Comparison of ENCODE assay signal across 28 cellular contexts in the genomic region with DNA sequence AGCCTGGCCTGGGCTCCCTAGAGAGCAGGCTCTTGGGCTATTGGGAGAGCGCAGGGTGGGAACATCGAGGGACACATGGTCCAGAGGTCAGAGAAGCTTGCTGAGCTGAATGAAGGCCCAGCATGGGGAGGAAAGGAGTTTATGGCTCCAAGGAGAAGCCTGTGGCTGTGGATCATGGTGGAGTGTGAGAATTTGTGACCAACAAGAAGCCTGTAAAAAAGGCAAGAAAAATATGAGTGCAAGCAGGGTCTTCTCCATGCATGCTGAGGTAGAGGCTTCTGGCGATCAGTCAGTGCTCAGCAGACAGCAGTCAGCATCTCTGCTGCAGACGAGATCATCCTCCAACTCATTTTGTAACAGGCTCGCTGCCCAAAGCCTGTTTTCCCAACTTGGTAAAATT. TPM values are rescaled to one million over a fixed set of nuclear protein-coding genes. Genes with fewer than 3 reads are reported as not detected.
"Had no signal": no experiment of that assay in that cellular context is flagged by ENCODE, and none has a peak within 500 bp of the region (broad histone marks: within the 10 kb centered on the region; RNA-seq: fewer than 3 reads in every experiment).

No MANE protein-coding gene starts in this region.

- H3K4me3 Mint-ChIP-seq: activated CD4-positive, alpha-beta memory T cell treated with anti-CD3 and anti-CD28 coated beads for 36 hours; activated CD4-positive, alpha-beta T cell treated with anti-CD3 and anti-CD28 coated beads, Interleukin-2, amount 10 ng/mL, durations not matched to agents 7 days and 5 days; activated naive CD8-positive, alpha-beta T cell; activated T-cell treated with anti-CD3 and anti-CD28 coated beads, Interleukin-2, amount 50 U/mL, for 4 hours had no signal

- H3K9me3 Mint-ChIP-seq: activated CD4-positive, alpha-beta memory T cell treated with anti-CD3 and anti-CD28 coated beads for 36 hours; activated CD4-positive, alpha-beta T cell treated with anti-CD3 and anti-CD28 coated beads, Interleukin-2, amount 10 ng/mL, durations not matched to agents 7 days and 5 days; activated T-cell treated with anti-CD3 and anti-CD28 coated beads, Interleukin-2, amount 50 U/mL, for 4 hours had no signal

- H3K9me2 ChIP-seq: SK-N-SH had no signal

- H3K4me2 ChIP-seq: SK-N-SH had no signal

- H3K4me1 ChIP-seq: breast epithelium, SJCRH30 had no signal

- H3K27ac Mint-ChIP-seq: activated CD4-positive, alpha-beta memory T cell treated with anti-CD3 and anti-CD28 coated beads for 36 hours; activated CD4-positive, alpha-beta T cell treated with anti-CD3 and anti-CD28 coated beads, Interleukin-2, amount 10 ng/mL, durations not matched to agents 7 days and 5 days; activated naive CD8-positive, alpha-beta T cell had no signal

- H3K27ac ChIP-seq: breast epithelium, SJCRH30, VCaP had no signal

- H3K36me3 Mint-ChIP-seq: activated CD4-positive, alpha-beta memory T cell treated with anti-CD3 and anti-CD28 coated beads for 36 hours; activated naive CD8-positive, alpha-beta T cell had no signal

- H3K36me3 ChIP-seq: breast epithelium, SJCRH30 had no signal

- DNase-seq: activated CD4-positive, alpha-beta memory T cell treated with anti-CD3 and anti-CD28 coated beads for 36 hours; activated CD4-positive, alpha-beta T cell treated with anti-CD3 and anti-CD28 coated beads, Interleukin-2, amount 10 ng/mL, durations not matched to agents 7 days and 5 days; activated CD4-positive, CD25-positive, alpha-beta regulatory T cell; activated CD8-positive, alpha-beta memory T cell treated with anti-CD3 and anti-CD28 coated beads for 24 hours; activated effector memory CD4-positive, alpha-beta T cell treated with anti-CD3 and anti-CD28 coated beads, Interleukin-2, amount 50 U/mL, for 16 hours; activated naive CD4-positive, alpha-beta T cell treated with Interleukin-2 at 50 U/mL for 16 hours; activated T-cell treated with anti-CD3 and anti-CD28 coated beads, Interleukin-2, amount 50 U/mL, for 4 hours; anterior cingulate cortex; central memory CD4-positive, alpha-beta T cell; Kasumi-1; NCI-H1930; NCI-H2107; NCI-H2171 treated with DMSO at 0.1 percent for 48 hours; NCI-H226; NCI-H526; NCI-H82; RPMI8226; SJCRH30; SK-N-SH; T-helper 1 cell had no signal

- H3K9ac ChIP-seq: SK-N-SH had no signal

- H3K9me3 ChIP-seq: breast epithelium, SJCRH30, SK-N-SH had no signal

- H3K4me3 ChIP-seq: breast epithelium, SJCRH30 had no signal

- ATAC-seq: activated T-cell treated with anti-CD3 and anti-CD28 coated beads, Interleukin-2, amount 50 U/mL, for 4 hours; Right ventricle myocardium inferior had no signal

- H3K4me1 Mint-ChIP-seq: activated CD4-positive, alpha-beta T cell treated with anti-CD3 and anti-CD28 coated beads, Interleukin-2, amount 10 ng/mL, durations not matched to agents 7 days and 5 days had no signal

RNA-seq across cellular contexts. Expression of a gene that starts 1.3 kb away (rescaled TPM):
- total RNA-seq: activated CD4-positive, alpha-beta memory T cell treated with anti-CD3 and anti-CD28 coated beads for 36 hours; activated CD4-positive, alpha-beta T cell treated with anti-CD3 and anti-CD28 coated beads, Interleukin-2, amount 10 ng/mL, durations not matched to agents 7 days and 5 days; activated T-cell treated with anti-CD3 and anti-CD28 coated beads, Interleukin-2, amount 50 U/mL, for 4 hours; breast epithelium; NCI-H460; OCI-LY7; Right ventricle myocardium inferior; SJCRH30; T-helper 2 cell treated with Interferon-gamma antibody and Interleukin-4, amounts not matched to agents 100 ng/mL and 5 ng/mL, for 36 hours had no signal
- polyA plus RNA-seq: adipose tissue, SK-N-SH had no signal

RNA-seq across cellular contexts. Expression of a gene that starts 1.4 kb away (rescaled TPM):
- total RNA-seq: activated CD4-positive, alpha-beta memory T cell treated with anti-CD3 and anti-CD28 coated beads for 36 hours; activated CD4-positive, alpha-beta T cell treated with anti-CD3 and anti-CD28 coated beads, Interleukin-2, amount 10 ng/mL, durations not matched to agents 7 days and 5 days; activated T-cell treated with anti-CD3 and anti-CD28 coated beads, Interleukin-2, amount 50 U/mL, for 4 hours; breast epithelium; OCI-LY7; Right ventricle myocardium inferior; SJCRH30; T-helper 2 cell treated with Interferon-gamma antibody and Interleukin-4, amounts not matched to agents 100 ng/mL and 5 ng/mL, for 36 hours had no signal
- polyA plus RNA-seq: SK-N-SH had no signal

RNA-seq across cellular contexts. Expression of a gene that starts 17.2 kb away (rescaled TPM):
- total RNA-seq: activated CD4-positive, alpha-beta memory T cell treated with anti-CD3 and anti-CD28 coated beads for 36 hours; activated CD4-positive, alpha-beta T cell treated with anti-CD3 and anti-CD28 coated beads, Interleukin-2, amount 10 ng/mL, durations not matched to agents 7 days and 5 days; activated T-cell treated with anti-CD3 and anti-CD28 coated beads, Interleukin-2, amount 50 U/mL, for 4 hours; breast epithelium; NCI-H460; OCI-LY7; Right ventricle myocardium inferior; SJCRH30; T-helper 2 cell treated with Interferon-gamma antibody and Interleukin-4, amounts not matched to agents 100 ng/mL and 5 ng/mL, for 36 hours had no signal
- polyA plus RNA-seq: adipose tissue, SK-N-SH had no signal

RNA-seq across cellular contexts. Expression of a gene that starts 50.7 kb away (rescaled TPM):
- total RNA-seq: activated CD4-positive, alpha-beta memory T cell treated with anti-CD3 and anti-CD28 coated beads for 36 hours; activated CD4-positive, alpha-beta T cell treated with anti-CD3 and anti-CD28 coated beads, Interleukin-2, amount 10 ng/mL, durations not matched to agents 7 days and 5 days; activated T-cell treated with anti-CD3 and anti-CD28 coated beads, Interleukin-2, amount 50 U/mL, for 4 hours; breast epithelium; NCI-H460; OCI-LY7; Right ventricle myocardium inferior; SJCRH30; T-helper 2 cell treated with Interferon-gamma antibody and Interleukin-4, amounts not matched to agents 100 ng/mL and 5 ng/mL, for 36 hours had no signal
- polyA plus RNA-seq: adipose tissue, SK-N-SH had no signal
